In the genomic region with DNA sequence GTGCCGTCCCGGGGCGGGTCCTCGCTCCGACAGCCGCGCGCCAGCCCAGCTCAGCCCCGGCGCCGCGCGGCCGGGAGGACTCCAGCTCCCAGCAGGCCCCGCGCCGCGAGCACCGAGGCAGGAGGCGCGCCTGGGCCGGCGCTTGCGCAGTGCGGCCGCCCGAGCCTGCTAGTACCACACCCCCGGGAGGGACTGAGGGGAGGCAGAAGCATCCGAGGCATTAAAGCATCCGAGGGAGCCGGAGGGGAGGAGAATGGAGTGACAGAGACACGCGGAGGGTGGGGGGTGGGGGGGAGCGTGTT, we compare ENCODE assay signal across 8 cellular contexts. TPM values are rescaled to one million over a fixed set of nuclear protein-coding genes. Genes with fewer than 3 reads are reported as not detected.
A peak's percentile ranks its signal among the peaks of the same experiment; 100 is the strongest.
DNase-seq lines count a peak whose midpoint lies in the region; ATAC-seq and TF ChIP-seq lines count a peak whose summit lies in the region.

Gene GRK5, plus strand, starts transcription at position 205 of the 302 bp plus-strand sequence. CDS start 347 bp downstream, outside the sequence.

- TF ChIP-seq CTCF in GM12865 (IDR thresholded peaks at IDR 0.05; ENCODE audit: insufficient read depth, low read depth, low read length, missing control alignments) (no peak), cardiac muscle cell (IDR thresholded peaks at IDR 0.05; ENCODE audit: low read depth, low read length) (no peak), tibial nerve (IDR thresholded peaks at IDR 0.05) (no peak)

- H3K79me1 ChIP-seq in trophoblast cell (ENCODE audit: low read length): peaks cover 5% of the 10 kb centered on the region

- peak within 1 kb of the TSS; percentile 89 for H3K14ac ChIP-seq in trophoblast cell (ENCODE audit: low read length)

- H2AK5ac ChIP-seq in trophoblast cell (ENCODE audit: low read length): no peak within 1 kb of the TSS

- peak within 1 kb of the TSS; percentile 17 for H2BK12ac ChIP-seq in trophoblast cell (ENCODE audit: low read length)

- H3K27ac ChIP-seq in cardiac muscle cell: peak within 1 kb of the TSS; percentile 76
- H3K27ac ChIP-seq in trophoblast cell (ENCODE audit: low read depth, low read length): peak within 1 kb of the TSS; percentile 71
- peak within 1 kb of the TSS; percentile 97 to 99 (median 97) for H3K27ac ChIP-seq in tibial nerve

- no peak within 1 kb of the TSS for H3K4ac ChIP-seq in trophoblast cell (ENCODE audit: low read depth, low read length)

- peak within 1 kb of the TSS; percentile 87 for H3K4me2 ChIP-seq in trophoblast cell (ENCODE audit: low read length)

- peak; percentile 99 for DNase-seq in GM12865 (ENCODE audit: low read depth)
- peak; percentile 97 for DNase-seq in NCI-H1436 (lab: John Stamatoyannopoulos, UW)
- DNase-seq in T follicular helper cell (ENCODE audit: low read depth): peak; percentile 96
- DNase-seq in adipocyte (ENCODE audit: low read depth): peak; percentile 99
- peak; percentile 98 to 99 for DNase-seq in cardiac muscle cell (ENCODE audit: low read depth in 1 of 2, low spot score in 1 of 2)
- peak; percentile 97 for DNase-seq in trophoblast cell
- peak; percentile 90 to 93 for DNase-seq in tibial nerve (ENCODE audit: low spot score in 2 of 2)

- peak within 1 kb of the TSS; percentile 90 for H3K9ac ChIP-seq in adipocyte (ENCODE audit: low read length)
- peak within 1 kb of the TSS; percentile 54 for H3K9ac ChIP-seq in trophoblast cell (ENCODE audit: low read length)

- no peak within 1 kb of the TSS for H3K23ac ChIP-seq in trophoblast cell (ENCODE audit: low read length)

- peak within 1 kb of the TSS; percentile 92 for H4K8ac ChIP-seq in trophoblast cell (ENCODE audit: low read depth, low read length)

- H2AFZ ChIP-seq in trophoblast cell (ENCODE audit: insufficient read depth, low read length, poor library complexity): peak within 1 kb of the TSS; percentile 98

- H2BK5ac ChIP-seq in trophoblast cell (ENCODE audit: low read depth, low read length, poor library complexity): peak within 1 kb of the TSS; percentile 89

- peak within 1 kb of the TSS; percentile 85 for H3K18ac ChIP-seq in trophoblast cell (ENCODE audit: low read length)

- no CpG with 5 or more reads among the region's 34 CpGs for WGBS in trophoblast cell (ENCODE audit: extremely low coverage, insufficient coverage, insufficient read length)
- WGBS in tibial nerve, 2 donors: 0 to 1% methylated on average over 11 to 19 of the region's 34 CpGs

- no peaks in the 10 kb centered on the region for H3K27me3 ChIP-seq in adipocyte (replicated peaks; ENCODE audit: control insufficient read depth, insufficient read depth, low read length)
- H3K27me3 ChIP-seq in cardiac muscle cell: no peaks in the 10 kb centered on the region
- H3K27me3 ChIP-seq in trophoblast cell (ENCODE audit: insufficient read depth, low read length): no peaks in the 10 kb centered on the region
- H3K27me3 ChIP-seq in tibial nerve: no peaks in the 10 kb centered on the region

- peak within 1 kb of the TSS; percentile 82 for H4K12ac ChIP-seq in trophoblast cell (ENCODE audit: low read depth, low read length)

- H3K4me3 ChIP-seq in GM12865 (ENCODE audit: low read depth, low read length) (peak within 1 kb of the TSS; percentile 91), adipocyte (ENCODE audit: low read length) (peak within 1 kb of the TSS; percentile 95), cardiac muscle cell (peak within 1 kb of the TSS; percentile 76), trophoblast cell (ENCODE audit: low read depth, low read length) (peak within 1 kb of the TSS; percentile 77), tibial nerve (peak within 1 kb of the TSS; percentile 74 to 97 (median 86))

- H3K4me1 ChIP-seq in adipocyte (ENCODE audit: control insufficient read depth, insufficient read depth, low read length) (peaks cover 48% of the 10 kb centered on the region), cardiac muscle cell (ENCODE audit: low read depth) (peaks cover 21% of the 10 kb centered on the region), trophoblast cell (ENCODE audit: control insufficient read depth in 1 of 2, insufficient read depth in 2 of 2, low read length in 2 of 2) (peaks cover 8 to 11% of the 10 kb centered on the region in 2 experiments), tibial nerve (peaks cover 0 to 46% (median 15%) of the 10 kb centered on the region in 4 donors)

- H2BK120ac ChIP-seq in trophoblast cell (ENCODE audit: insufficient read depth, low read length, poor library complexity): peak within 1 kb of the TSS; percentile 87

- TF ChIP-seq EP300 in tibial nerve (IDR thresholded peaks at IDR 0.05): peak in 1 of 2 donors; percentile 88

- no peaks in the 10 kb centered on the region for H3K9me3 ChIP-seq in adipocyte (ENCODE audit: control insufficient read depth, low read length)
- no peaks in the 10 kb centered on the region for H3K9me3 ChIP-seq in cardiac muscle cell (ENCODE audit: low read depth)
- H3K9me3 ChIP-seq in trophoblast cell (ENCODE audit: insufficient read depth, low read depth, low read length): no peaks in the 10 kb centered on the region
- H3K9me3 ChIP-seq in tibial nerve: no peaks in the 10 kb centered on the region

- ATAC-seq in HG02759 (IDR thresholded peaks at IDR 0.05; ENCODE audit: unreplicated experiment): peak; percentile 83

- H3K79me2 ChIP-seq in trophoblast cell (ENCODE audit: control insufficient read depth, insufficient read depth, low read length, poor library complexity): peaks cover 3% of the 10 kb centered on the region

- H3K36me3 ChIP-seq in adipocyte (ENCODE audit: control insufficient read depth, insufficient read depth, low read length, severe bottlenecking) (no peaks in the 10 kb centered on the region), cardiac muscle cell (no peaks in the 10 kb centered on the region), trophoblast cell (ENCODE audit: control insufficient read depth in 1 of 2, insufficient read depth in 2 of 2, low read length in 2 of 2) (no peaks in the 10 kb centered on the region), tibial nerve (no peaks in the 10 kb centered on the region)

- H4K91ac ChIP-seq in trophoblast cell (ENCODE audit: low read depth, low read length): peak within 1 kb of the TSS; percentile 96

- TF ChIP-seq POLR2A in tibial nerve (IDR thresholded peaks at IDR 0.05): peak; percentile 64 to 80

RNA-seq across cellular contexts. Expression of gene GRK5, which starts in this region (rescaled TPM):
- total RNA-seq in cardiac muscle cell (9.2 and 18.3 TPM in 2 replicates), tibial nerve (10 to 100 TPM; 43.5 to 61.7 (median 48.9) TPM)
- polyA plus RNA-seq in cardiac muscle cell: 3.5 and 10.1 TPM in 2 replicates
- 1.4 and 1.5 TPM in 2 replicates for polyA plus RNA-seq in trophoblast cell (2013)

Comparison
In these comparisons a context has a peak if more than half of its experiments do, and no peak if none do; other contexts are left out.
1. Peak in every context shown above with its lines: DNase-seq, ATAC-seq, H3K4me3 ChIP-seq and H3K27ac ChIP-seq.